ENCODE assay signal across 15 cellular contexts in genomic region chr6:39189131-39189530, GRCh38. TPM values are rescaled to one million over a fixed set of nuclear protein-coding genes. Genes with fewer than 3 reads are reported as not detected.
"Had no signal": no experiment of that assay in that cellular context is flagged by ENCODE, and none has a peak within 500 bp of the region (broad histone marks: within the 10 kb centered on the region; RNA-seq: fewer than 3 reads in every experiment).

No MANE protein-coding gene starts in this region.

- DNase-seq: activated effector memory CD4-positive, alpha-beta T cell treated with anti-CD3 and anti-CD28 coated beads, Interleukin-2, amount 50 U/mL, for 16 hours; activated naive CD8-positive, alpha-beta T cell treated with anti-CD3 and anti-CD28 coated beads for 36 hours; activated T-cell treated with anti-CD3 and anti-CD28 coated beads, Interleukin-2, amount 50 U/mL, for 24 hours; amniotic stem cell; foreskin melanocyte; occipital lobe; stimulated activated naive CD4-positive, alpha-beta T cell treated with Interleukin-2 at 50 U/mL for 16 hours; trophoblast cell had no signal

- H3K4me3 ChIP-seq: cardiac muscle cell, dorsolateral prefrontal cortex, lung, vagina had no signal

- H3K4me1 ChIP-seq: vagina had no signal

- H3K4me3 Mint-ChIP-seq: activated naive CD8-positive, alpha-beta T cell treated with anti-CD3 and anti-CD28 coated beads for 36 hours; activated T-cell treated with anti-CD3 and anti-CD28 coated beads, Interleukin-2, amount 50 U/mL, for 24 hours; nephron had no signal

- H3K27me3 ChIP-seq: cardiac muscle cell, dorsolateral prefrontal cortex, vagina had no signal

- H3K27me3 Mint-ChIP-seq: activated naive CD8-positive, alpha-beta T cell treated with anti-CD3 and anti-CD28 coated beads for 36 hours; activated T-cell treated with anti-CD3 and anti-CD28 coated beads, Interleukin-2, amount 50 U/mL, for 24 hours had no signal

- H3K27ac Mint-ChIP-seq: nephron had no signal

- H3K27ac ChIP-seq: cardiac muscle cell, dorsolateral prefrontal cortex, vagina, VCaP had no signal

- H3K9me3 ChIP-seq: vagina had no signal

- H3K9me3 Mint-ChIP-seq: activated naive CD8-positive, alpha-beta T cell treated with anti-CD3 and anti-CD28 coated beads for 36 hours; activated T-cell treated with anti-CD3 and anti-CD28 coated beads, Interleukin-2, amount 50 U/mL, for 24 hours; nephron had no signal

- H3K36me3 ChIP-seq: cardiac muscle cell, vagina had no signal

RNA-seq across cellular contexts. Expression of gene KCNK5, which starts 40.1 kb away (rescaled TPM):
- polyA plus RNA-seq: keratinocyte had no signal
